24 cellular contexts compared by ENCODE assay signal in genomic region chr4:39166177-39166576, GRCh38. TPM values are rescaled to one million over a fixed set of nuclear protein-coding genes. Genes with fewer than 3 reads are reported as not detected.
DNase-seq lines count a peak whose midpoint lies in the region; ATAC-seq, FAIRE-seq and TF ChIP-seq lines count a peak whose summit lies in the region.
"Had no signal": no experiment of that assay in that cellular context is flagged by ENCODE, and none has a peak within 500 bp of the region (broad histone marks: within the 10 kb centered on the region; RNA-seq: fewer than 3 reads in every experiment).

No MANE protein-coding gene starts in this region.

- H3K9me2 ChIP-seq in GM23338 (ENCODE audit: insufficient read depth), result no peaks in the 10 kb centered on the region

- in situ Hi-C loops in GM13976 (cut with MboI; ENCODE audit: low sequenced_read_pairs, unreplicated experiment), result no loop called here

- no peaks in the 10 kb centered on the region for H3K9me3 ChIP-seq in OCI-LY3 (ENCODE audit: insufficient read depth, low read length)
- H3K9me3 ChIP-seq in naive thymus-derived CD4-positive, alpha-beta T cell (ENCODE audit: control insufficient read depth in 2 of 3, low read length in 3 of 3), result no peaks in the 10 kb centered on the region
- H3K9me3 ChIP-seq: SJCRH30 had no signal

- H3K9ac ChIP-seq in OCI-LY3 (ENCODE audit: low read length), result no peak overlapping the region

- H2AFZ ChIP-seq in GM23338 (0 out of 2 replicates have a peak overlapping the region, but pooled peaks have one; percentile 56), OCI-LY3 (ENCODE audit: low read depth, low read length) (no peak overlapping the region)

- no peak for TF ChIP-seq POLR2A in GM12891 (IDR thresholded peaks at IDR 0.05; ENCODE audit: low read depth, low read length)

- H3K36me3 Mint-ChIP-seq in GM23338 (ENCODE audit: low read depth), result 0 out of 3 replicates have a peak, but pooled peaks cover 6% of the 10 kb centered on the region
- H3K36me3 Mint-ChIP-seq in naive thymus-derived CD4-positive, alpha-beta T cell, result peaks cover 0 to 6% (median 4%) of the 10 kb centered on the region in 5 donors

- no peak overlapping the region for H3K4me3 Mint-ChIP-seq in GM23338
- no peak overlapping the region for H3K4me3 Mint-ChIP-seq in naive thymus-derived CD4-positive, alpha-beta T cell
- no peak overlapping the region for H3K4me3 Mint-ChIP-seq in stimulated activated naive CD8-positive, alpha-beta T cell treated with anti-CD3 and anti-CD28 coated beads, Interleukin-15, amount 100 ng/mL, for 72 hours
- H3K4me3 Mint-ChIP-seq: activated CD4-positive, alpha-beta memory T cell treated with anti-CD3 and anti-CD28 coated beads, Interleukin-2, amount 10 ng/mL, durations not matched to agents 7 days and 5 days; activated naive CD4-positive, alpha-beta T cell treated with anti-CD3 and anti-CD28 coated beads for 36 hours; CD4-positive, alpha-beta T cell; H9 had no signal

- ATAC-seq in GM23338, result peak; percentile 41; the same call in 2 of the 3 replicates
- peak; percentile 24 for ATAC-seq in naive thymus-derived CD4-positive, alpha-beta T cell
- ATAC-seq in GM21447 (IDR thresholded peaks at IDR 0.05; ENCODE audit: unreplicated experiment), result no peak
- ATAC-seq in stimulated activated naive CD8-positive, alpha-beta T cell treated with anti-CD3 and anti-CD28 coated beads, Interleukin-15, amount 100 ng/mL, for 72 hours, result no peak
- ATAC-seq: esophagus mucosa had no signal

- peak overlapping the region; percentile 24; the same call in 1 of the 2 replicates for H3K4me2 ChIP-seq in GM23338
- H3K4me2 ChIP-seq in OCI-LY3 (ENCODE audit: low read length), result peak overlapping the region; percentile 28; the same call in 1 of the 2 replicates

- H3K27ac Mint-ChIP-seq in GM23338, result no peak overlapping the region
- H3K27ac Mint-ChIP-seq in naive thymus-derived CD4-positive, alpha-beta T cell, result no peak overlapping the region
- no peak overlapping the region for H3K27ac Mint-ChIP-seq in stimulated activated naive CD8-positive, alpha-beta T cell treated with anti-CD3 and anti-CD28 coated beads, Interleukin-15, amount 100 ng/mL, for 72 hours
- H3K27ac Mint-ChIP-seq: activated CD4-positive, alpha-beta memory T cell treated with anti-CD3 and anti-CD28 coated beads, Interleukin-2, amount 10 ng/mL, durations not matched to agents 7 days and 5 days; activated naive CD4-positive, alpha-beta T cell treated with anti-CD3 and anti-CD28 coated beads for 36 hours; CD4-positive, alpha-beta T cell; H9 had no signal

- TF ChIP-seq CTCF in GM23338 (conservative IDR thresholded peaks at IDR 0.05; ENCODE audit: low read depth in 2 of 2) (no peak), OCI-LY3 (IDR thresholded peaks at IDR 0.05; ENCODE audit: low read depth, low read length) (no peak), GM13976 (IDR thresholded peaks at IDR 0.05; ENCODE audit: borderline replicate concordance, control extremely low read depth, extremely low read depth, insufficient read depth, missing control alignments) (no peak)

- peaks cover 3% of the 10 kb centered on the region for H3K27me3 Mint-ChIP-seq in GM23338 (ENCODE audit: insufficient read depth, low read depth, poor library complexity)
- peaks cover 0 to 21% (median 4%) of the 10 kb centered on the region in 5 donors for H3K27me3 Mint-ChIP-seq in naive thymus-derived CD4-positive, alpha-beta T cell
- peaks cover 10% of the 10 kb centered on the region for H3K27me3 Mint-ChIP-seq in stimulated activated naive CD8-positive, alpha-beta T cell treated with anti-CD3 and anti-CD28 coated beads, Interleukin-15, amount 100 ng/mL, for 72 hours

- H3K27me3 ChIP-seq in GM23338 (ENCODE audit: insufficient read depth), result no peaks in the 10 kb centered on the region
- H3K27me3 ChIP-seq in OCI-LY3 (ENCODE audit: low read depth, low read length), result no peaks in the 10 kb centered on the region
- no peaks in the 10 kb centered on the region for H3K27me3 ChIP-seq in naive thymus-derived CD4-positive, alpha-beta T cell (ENCODE audit: control insufficient read depth in 2 of 2, insufficient read depth in 2 of 2, low read length in 2 of 2)
- H3K27me3 ChIP-seq: ascending aorta, neutrophil, SJCRH30 had no signal

- H4K20me1 ChIP-seq in GM23338 (replicated peaks; ENCODE audit: insufficient read depth) (no peaks in the 10 kb centered on the region), OCI-LY3 (ENCODE audit: insufficient read depth, low read length) (no peaks in the 10 kb centered on the region)

- no peaks in the 10 kb centered on the region for H3F3A ChIP-seq in GM23338 (replicated peaks; ENCODE audit: low read depth)

- peaks cover 12% of the 10 kb centered on the region; the same call in 1 of the 2 replicates for H3K4me1 ChIP-seq in GM23338 (ENCODE audit: insufficient read depth)
- H3K4me1 ChIP-seq in OCI-LY3 (ENCODE audit: low read length), result peaks cover 14% of the 10 kb centered on the region
- H3K4me1 ChIP-seq in naive thymus-derived CD4-positive, alpha-beta T cell (ENCODE audit: control insufficient read depth in 2 of 2, insufficient read depth in 2 of 2, low read length in 2 of 2), result no peaks in the 10 kb centered on the region
- H3K4me1 ChIP-seq: ascending aorta had no signal

- H3K9me3 Mint-ChIP-seq in GM23338, result no peaks in the 10 kb centered on the region; the same call in 2 of the 3 replicates
- peaks cover 0 to 8% (median 6%) of the 10 kb centered on the region in 11 donors for H3K9me3 Mint-ChIP-seq in naive thymus-derived CD4-positive, alpha-beta T cell
- H3K9me3 Mint-ChIP-seq in stimulated activated naive CD8-positive, alpha-beta T cell treated with anti-CD3 and anti-CD28 coated beads, Interleukin-15, amount 100 ng/mL, for 72 hours, result peaks cover 7 to 12% of the 10 kb centered on the region in 2 donors
- H3K9me3 Mint-ChIP-seq: CD4-positive, alpha-beta T cell; H9 had no signal

- peak; percentile 9 for FAIRE-seq in GM12891 (lab: Jason Lieb, UNC)

- no peaks in the 10 kb centered on the region for H3K79me2 ChIP-seq in GM23338 (replicated peaks; ENCODE audit: insufficient read depth)
- H3K79me2 ChIP-seq in OCI-LY3 (ENCODE audit: low read length), result no peaks in the 10 kb centered on the region

- intact Hi-C loops in naive thymus-derived CD4-positive, alpha-beta T cell (cut with micrococcal nuclease), result no loop called here

- POLR2A ChIA-PET in naive thymus-derived CD4-positive, alpha-beta T cell (lab: Charles Lee), result no interaction called here

- DNase-seq in GM12891 (ENCODE audit: insufficient read length, low spot score) (no peak), GM23338 (ENCODE audit: low spot score) (peak; percentile 16), SK-N-DZ (ENCODE audit: low spot score) (no peak), GM13976 (ENCODE audit: low spot score) (no peak)
- DNase-seq in naive thymus-derived CD4-positive, alpha-beta T cell, result no peak
- DNase-seq in stimulated activated naive CD8-positive, alpha-beta T cell treated with anti-CD3 and anti-CD28 coated beads, Interleukin-15, amount 100 ng/mL, for 72 hours, result no peak
- DNase-seq: activated CD4-positive, alpha-beta memory T cell treated with anti-CD3 and anti-CD28 coated beads, Interleukin-2, amount 10 ng/mL, durations not matched to agents 7 days and 5 days; activated naive CD4-positive, alpha-beta T cell treated with anti-CD3 and anti-CD28 coated beads for 36 hours; activated T-cell treated with anti-CD3 and anti-CD28 coated beads, Interleukin-2, amount 50 U/mL, for 1 hour; CD4-positive, alpha-beta T cell; DMS53; effector CD4-positive, alpha-beta T cell; H9; NCI-H1105; NCI-H524; OCI-M1; SJCRH30; stimulated activated CD8-positive, alpha-beta memory T cell treated with anti-CD3 and anti-CD28 coated beads, Interleukin-4, amount 100 ng/mL, for 48 hours; T-helper 2 cell had no signal

- H3K4me3 ChIP-seq in GM23338 (no peak overlapping the region), OCI-LY3 (ENCODE audit: low read length) (no peak overlapping the region)
- no peak overlapping the region for H3K4me3 ChIP-seq in naive thymus-derived CD4-positive, alpha-beta T cell (ENCODE audit: low read length)
- H3K4me3 ChIP-seq: ascending aorta, SJCRH30 had no signal

- no peaks in the 10 kb centered on the region for H3K36me3 ChIP-seq in GM23338 (ENCODE audit: insufficient read depth)
- H3K36me3 ChIP-seq in OCI-LY3 (replicated peaks; ENCODE audit: low read depth, low read length), result no peaks in the 10 kb centered on the region
- no peaks in the 10 kb centered on the region for H3K36me3 ChIP-seq in naive thymus-derived CD4-positive, alpha-beta T cell (ENCODE audit: control insufficient read depth in 2 of 3, insufficient read depth in 3 of 3, low read length in 3 of 3)
- H3K36me3 ChIP-seq: ascending aorta, neutrophil, SJCRH30 had no signal

- H3K27ac ChIP-seq in GM23338 (ENCODE audit: low read depth), result no peak overlapping the region
- H3K27ac ChIP-seq in OCI-LY3 (ENCODE audit: low read length), result no peak overlapping the region
- H3K27ac ChIP-seq in naive thymus-derived CD4-positive, alpha-beta T cell (ENCODE audit: low read depth, low read length), result no peak overlapping the region
- H3K27ac ChIP-seq: ascending aorta, neutrophil, SJCRH30 had no signal

- peaks cover 10% of the 10 kb centered on the region for H3K4me1 Mint-ChIP-seq in GM23338
- peaks cover 0 to 5% (median 2%) of the 10 kb centered on the region in 7 donors for H3K4me1 Mint-ChIP-seq in naive thymus-derived CD4-positive, alpha-beta T cell
- no peaks in the 10 kb centered on the region for H3K4me1 Mint-ChIP-seq in stimulated activated naive CD8-positive, alpha-beta T cell treated with anti-CD3 and anti-CD28 coated beads, Interleukin-15, amount 100 ng/mL, for 72 hours

- CTCF ChIA-PET in naive thymus-derived CD4-positive, alpha-beta T cell (lab: Charles Lee), result interaction anchor here (0.6 to 1.3 kb wide), 2 partner anchors 11 to 31 kb away, joined by 3 read pairs; no protein-coding TSS in a partner anchor

TF ChIP-seq in GM12891, 5 proteins besides CTCF, POLR2A, EP300 and RAD21:
- no peak for TF ChIP-seq POLR2AphosphoS5 (IDR thresholded peaks at IDR 0.05; ENCODE audit: low read depth, low read length)
- peak; percentile 90 for TF ChIP-seq SPI1 (IDR thresholded peaks at IDR 0.05; ENCODE audit: low read depth, low read length)

TF ChIP-seq in GM23338, 12 proteins besides CTCF, POLR2A, EP300 and RAD21 (continues in another document):
- TF ChIP-seq ZNF331 (CRISPR knock-in tag; IDR thresholded peaks at IDR 0.05; ENCODE audit: low read depth) (no peak), NANOG (IDR thresholded peaks at IDR 0.05; ENCODE audit: borderline replicate concordance) (no peak), EZH2phosphoT487 (IDR thresholded peaks at IDR 0.05; ENCODE audit: unreplicated experiment) (no peak)

RNA-seq across cellular contexts. Expression of gene WDR19, which starts 16.2 kb away (rescaled TPM):
- 4.4 TPM for polyA plus RNA-seq in GM12891 (2012; ENCODE audit: low read depth, missing spikeins)
- 21.0 and 23.7 TPM in 2 replicates for total RNA-seq in GM23338 (2014; rRNA removed; shearing (Covaris generic))
- polyA plus RNA-seq in GM23338 (2016; fragmentation: Nextera tagmentation; extraction: Ambion mirVana), result 16.9 and 17.2 TPM in 2 replicates
- total RNA-seq in naive thymus-derived CD4-positive, alpha-beta T cell, result 10 to 100 TPM; 14.0 to 44.3 (median 15.4) TPM
- 1 to 10 TPM; 5.3 to 7.6 TPM for polyA plus RNA-seq in naive thymus-derived CD4-positive, alpha-beta T cell
- 17.3 and 28.0 TPM in 2 replicates for polyA plus RNA-seq in SK-N-DZ (2014; cell fraction: cytosol; rRNA removed)
- 157 and 190 TPM in 2 replicates for polyA plus RNA-seq in SK-N-DZ (2014; cell fraction: nucleus; rRNA removed)

Comparison
In these comparisons a context has a peak if more than half of its experiments do, and no peak if none do; other contexts are left out.
1. ATAC-seq: peak in GM23338 (single experiment) and naive thymus-derived CD4-positive, alpha-beta T cell (single experiment); none in GM21447 (single experiment) and stimulated activated naive CD8-positive, alpha-beta T cell treated with anti-CD3 and anti-CD28 coated beads, Interleukin-15, amount 100 ng/mL, for 72 hours (single experiment).